ENCODE assay signal across 26 cellular contexts in genomic region chr12:16553457-16553856, GRCh38. TPM values are rescaled to one million over a fixed set of nuclear protein-coding genes. Genes with fewer than 3 reads are reported as not detected.
"Had no signal": no experiment of that assay in that cellular context is flagged by ENCODE, and none has a peak within 500 bp of the region (broad histone marks: within the 10 kb centered on the region; RNA-seq: fewer than 3 reads in every experiment).

No MANE protein-coding gene starts in this region.

- H3K27me3 Mint-ChIP-seq: activated naive CD8-positive, alpha-beta T cell treated with anti-CD3 and anti-CD28 coated beads, Interleukin-2, amount 50 U/mL, for 24 hours; naive thymus-derived CD4-positive, alpha-beta T cell; T-cell had no signal

- DNase-seq: activated CD4-positive, alpha-beta T cell treated with anti-CD3 and anti-CD28 coated beads for 1 hour; activated CD4-positive, alpha-beta T cell treated with anti-CD3 and anti-CD28 coated beads, Interleukin-2, amount 50 U/mL, for 48 hours; activated naive CD4-positive, alpha-beta T cell treated with anti-CD3 and anti-CD28 coated beads for 36 hours; activated naive CD8-positive, alpha-beta T cell treated with anti-CD3 and anti-CD28 coated beads, Interleukin-2, amount 50 U/mL, for 24 hours; caudate nucleus; effector CD4-positive, alpha-beta T cell; esophagus squamous epithelium; gastrocnemius medialis; heart right ventricle; left colon; naive thymus-derived CD4-positive, alpha-beta T cell; posterior cingulate gyrus; retina; stimulated activated CD4-positive, alpha-beta T cell treated with anti-CD3 and anti-CD28 coated beads, Interleukin-4, amount 100 ng/mL, for 24 hours; stimulated activated naive CD4-positive, alpha-beta T cell treated with Interleukin-2 at 50 U/mL for 16 hours; substantia nigra; T-cell had no signal

- H3K9me3 ChIP-seq: ascending aorta, esophagus squamous epithelium, gastrocnemius medialis, heart right ventricle, tibial nerve, vagina had no signal

- H3K36me3 Mint-ChIP-seq: naive thymus-derived CD4-positive, alpha-beta T cell; T-cell had no signal

- H3K36me3 ChIP-seq: ascending aorta, esophagus squamous epithelium, gastrocnemius medialis, heart right ventricle, tibial nerve, vagina had no signal

- H3K4me3 ChIP-seq: ascending aorta, coronary artery, esophagus squamous epithelium, gastrocnemius medialis, heart right ventricle, lung, skin epidermis, tibial nerve, vagina had no signal

- H3K27ac Mint-ChIP-seq: activated naive CD4-positive, alpha-beta T cell treated with anti-CD3 and anti-CD28 coated beads for 36 hours; activated naive CD8-positive, alpha-beta T cell treated with anti-CD3 and anti-CD28 coated beads, Interleukin-2, amount 50 U/mL, for 24 hours; activated T-helper 2 cell treated with anti-CD3 and anti-CD28 coated beads, Interferon-gamma antibody, Interleukin-2, Interleukin-4, amounts not matched to agents 10 μg/mL and 5 μg/mL and 100 μg/mL, durations not matched to agents 14 hours and 24 hours and 36 hours; naive thymus-derived CD4-positive, alpha-beta T cell; T-cell had no signal

- H3K4me1 ChIP-seq: ascending aorta, esophagus squamous epithelium, gastrocnemius medialis, heart right ventricle, tibial nerve, vagina had no signal

- H3K27ac ChIP-seq: ascending aorta, coronary artery, esophagus squamous epithelium, gastrocnemius medialis, heart right ventricle, skin epidermis, tibial nerve, vagina, VCaP had no signal

- H3K9me3 Mint-ChIP-seq: activated naive CD4-positive, alpha-beta T cell treated with anti-CD3 and anti-CD28 coated beads for 36 hours; activated T-helper 2 cell treated with anti-CD3 and anti-CD28 coated beads, Interferon-gamma antibody, Interleukin-2, Interleukin-4, amounts not matched to agents 10 μg/mL and 5 μg/mL and 100 μg/mL, durations not matched to agents 14 hours and 24 hours and 36 hours had no signal

- H3K4me3 Mint-ChIP-seq: activated naive CD4-positive, alpha-beta T cell treated with anti-CD3 and anti-CD28 coated beads for 36 hours; activated naive CD8-positive, alpha-beta T cell treated with anti-CD3 and anti-CD28 coated beads, Interleukin-2, amount 50 U/mL, for 24 hours; naive thymus-derived CD4-positive, alpha-beta T cell; T-cell had no signal

- ATAC-seq: activated naive CD8-positive, alpha-beta T cell treated with anti-CD3 and anti-CD28 coated beads, Interleukin-2, amount 50 U/mL, for 24 hours; gastrocnemius medialis; heart right ventricle; left colon; naive thymus-derived CD4-positive, alpha-beta T cell; T-cell had no signal

- H3K4me1 Mint-ChIP-seq: activated naive CD8-positive, alpha-beta T cell treated with anti-CD3 and anti-CD28 coated beads, Interleukin-2, amount 50 U/mL, for 24 hours; naive thymus-derived CD4-positive, alpha-beta T cell; T-cell had no signal

- H3K27me3 ChIP-seq: ascending aorta, esophagus squamous epithelium, gastrocnemius medialis, heart right ventricle, tibial nerve, vagina had no signal

RNA-seq across cellular contexts. Expression of gene LMO3, which starts 52.5 kb away (rescaled TPM):
- total RNA-seq: activated naive CD4-positive, alpha-beta T cell treated with anti-CD3 and anti-CD28 coated beads for 36 hours; activated T-helper 2 cell treated with anti-CD3 and anti-CD28 coated beads, Interferon-gamma antibody, Interleukin-2, Interleukin-4, amounts not matched to agents 10 μg/mL and 5 μg/mL and 100 μg/mL, durations not matched to agents 14 hours and 24 hours and 36 hours; mononuclear cell; naive thymus-derived CD4-positive, alpha-beta T cell had no signal
- polyA plus RNA-seq: naive thymus-derived CD4-positive, alpha-beta T cell had no signal
